Comparison of ENCODE assay signal across 1 cellular context in the genomic region with DNA sequence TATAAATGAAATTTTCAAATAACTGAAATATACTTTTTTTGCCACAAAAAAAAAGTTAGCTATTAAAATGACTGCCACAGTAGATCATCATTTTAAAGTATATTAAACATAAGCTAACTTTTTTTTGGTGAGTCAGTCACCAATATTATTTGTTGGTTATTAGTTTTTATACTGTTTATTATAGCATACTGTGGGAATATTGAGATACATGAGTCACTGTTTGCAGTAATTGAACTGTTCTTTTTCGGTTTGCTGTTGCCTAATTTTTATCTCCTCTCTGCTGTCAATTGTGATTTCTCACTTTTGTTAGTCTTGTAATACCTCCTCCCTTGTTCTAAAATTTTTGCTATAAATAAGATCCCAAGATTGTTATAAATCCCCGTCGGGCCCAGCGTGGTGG.
A peak's percentile ranks its signal among the peaks of the same experiment; 100 is the strongest.
TF ChIP-seq lines count a peak whose summit lies in the region.

No MANE protein-coding gene starts in this region.

TF ChIP-seq in A549, 52 proteins besides CTCF, POLR2A, EP300 and RAD21:
- no peak for TF ChIP-seq FOSL2 (IDR thresholded peaks at IDR 0.05)
- TF ChIP-seq FOSL2 (CRISPR knock-in tag; IDR thresholded peaks at IDR 0.05), result peak; percentile 14; the same call in 1 of the 2 replicates
- TF ChIP-seq NPAS2 (CRISPR knock-in tag; IDR thresholded peaks at IDR 0.05; ENCODE audit: borderline replicate concordance), result no peak
- TF ChIP-seq MAZ (IDR thresholded peaks at IDR 0.05; ENCODE audit: borderline replicate concordance, low read depth, low read length), result no peak
- no peak for TF ChIP-seq HOXA7 (CRISPR knock-in tag; IDR thresholded peaks at IDR 0.05)
- TF ChIP-seq, protein P1, sequence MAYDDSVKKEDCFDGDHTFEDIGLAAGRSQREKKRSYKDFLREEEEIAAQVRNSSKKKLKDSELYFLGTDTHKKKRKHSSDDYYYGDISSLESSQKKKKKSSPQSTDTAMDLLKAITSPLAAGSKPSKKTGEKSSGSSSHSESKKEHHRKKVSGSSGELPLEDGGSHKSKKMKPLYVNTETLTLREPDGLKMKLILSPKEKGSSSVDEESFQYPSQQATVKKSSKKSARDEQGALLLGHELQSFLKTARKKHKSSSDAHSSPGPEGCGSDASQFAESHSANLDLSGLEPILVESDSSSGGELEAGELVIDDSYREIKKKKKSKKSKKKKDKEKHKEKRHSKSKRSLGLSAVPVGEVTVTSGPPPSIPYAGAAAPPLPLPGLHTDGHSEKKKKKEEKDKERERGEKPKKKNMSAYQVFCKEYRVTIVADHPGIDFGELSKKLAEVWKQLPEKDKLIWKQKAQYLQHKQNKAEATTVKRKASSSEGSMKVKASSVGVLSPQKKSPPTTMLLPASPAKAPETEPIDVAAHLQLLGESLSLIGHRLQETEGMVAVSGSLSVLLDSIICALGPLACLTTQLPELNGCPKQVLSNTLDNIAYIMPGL (CRISPR knock-in tag; IDR thresholded peaks at IDR 0.05; ENCODE audit: borderline replicate concordance), result no peak
- TF ChIP-seq POLR2AphosphoS2 (conservative IDR thresholded peaks at IDR 0.05; ENCODE audit: low read length), result no peak
- no peak for TF ChIP-seq HEYL (CRISPR knock-in tag; IDR thresholded peaks at IDR 0.05)
- TF ChIP-seq RNF2 (IDR thresholded peaks at IDR 0.05; ENCODE audit: borderline replicate concordance, low read depth), result no peak
